ENCODE assay signal across 13 cellular contexts in the genomic region with DNA sequence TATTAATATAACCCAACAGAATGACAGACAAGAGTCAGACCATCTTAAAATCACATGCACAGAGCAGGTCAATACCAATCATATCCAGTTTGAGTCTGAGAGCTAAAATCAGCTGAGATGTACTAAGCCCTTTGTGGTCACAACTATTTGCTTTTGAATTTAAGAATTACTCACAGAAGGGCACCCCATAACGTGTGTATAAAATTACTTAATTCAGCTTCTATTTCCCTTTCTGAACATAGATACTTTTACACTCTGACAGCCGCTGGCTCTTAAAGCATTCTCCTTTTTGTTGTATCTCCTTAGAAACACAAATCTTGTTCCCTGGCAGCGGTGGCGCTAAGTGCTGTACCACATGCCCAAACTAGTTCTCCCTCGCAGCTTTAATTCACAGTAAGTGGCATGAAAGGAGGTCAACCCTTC. TPM values are rescaled to one million over a fixed set of nuclear protein-coding genes. Genes with fewer than 3 reads are reported as not detected.
A peak's percentile ranks its signal among the peaks of the same experiment; 100 is the strongest.
DNase-seq lines count a peak whose midpoint lies in the region; ATAC-seq and TF ChIP-seq lines count a peak whose summit lies in the region.
"Had no signal": no experiment of that assay in that cellular context is flagged by ENCODE, and none has a peak within 500 bp of the region (broad histone marks: within the 10 kb centered on the region; RNA-seq: fewer than 3 reads in every experiment).

No MANE protein-coding gene starts in this region.

- WGBS in stomach, 5 donors, result 70 to 79% (median 75%) methylated on average over 5 of the region's 5 CpGs

- H3K9me3 Mint-ChIP-seq in brain, result no peaks in the 10 kb centered on the region

- peak overlapping the region in 3 of 5 donors; percentile 19 to 47 (median 41) for H3K27ac ChIP-seq in stomach
- H3K27ac ChIP-seq: right lobe of liver, SK-N-MC, thoracic aorta had no signal

- no peaks in the 10 kb centered on the region for H3K27me3 ChIP-seq in stomach
- H3K27me3 ChIP-seq: right lobe of liver had no signal

- peak overlapping the region; percentile 17 to 90 (median 86) for H3K27ac Mint-ChIP-seq in brain
- H3K27ac Mint-ChIP-seq: effector memory CD8-positive, alpha-beta T cell had no signal

- H3K36me3 ChIP-seq in stomach, result no peaks in the 10 kb centered on the region
- H3K36me3 ChIP-seq: right lobe of liver, thoracic aorta had no signal

- no peak overlapping the region for H3K4me3 ChIP-seq in stomach
- H3K4me3 ChIP-seq: mucosa of descending colon, right lobe of liver, SK-N-MC, thoracic aorta had no signal

- H3K4me1 ChIP-seq in stomach, result peaks cover 0 to 20% (median 6%) of the 10 kb centered on the region in 4 donors

- no peak for TF ChIP-seq CTCF in brain (conservative IDR thresholded peaks at IDR 0.05)
- TF ChIP-seq CTCF in stomach (IDR thresholded peaks at IDR 0.05), result no peak

- DNase-seq in NCI-H187 (lab: John Stamatoyannopoulos, UW) (peak; percentile 77 to 84), inferior parietal cortex (ENCODE audit: extremely low spot score) (peak; percentile 58), stomach (no peak), NCI-H748 treated with DMSO at 0.1 percent for 48 hours (lab: John Stamatoyannopoulos, UW) (no peak)
- no peak for DNase-seq in NK-92 treated with Interleukin-12 subunit alpha and Interleukin-12 subunit beta, amount 100 ng/mL, for 24 hours (lab: John Stamatoyannopoulos, UW)
- DNase-seq: activated CD4-positive, CD25-positive, alpha-beta regulatory T cell; effector memory CD8-positive, alpha-beta T cell; mucosa of descending colon; right lobe of liver had no signal

- no peak for TF ChIP-seq EP300 in stomach (IDR thresholded peaks at IDR 0.05)

- H3K27me3 Mint-ChIP-seq in brain, result no peaks in the 10 kb centered on the region
- H3K27me3 Mint-ChIP-seq: effector memory CD8-positive, alpha-beta T cell had no signal

- no peak for TF ChIP-seq POLR2A in stomach (IDR thresholded peaks at IDR 0.05)

- ATAC-seq in HG03025 (IDR thresholded peaks at IDR 0.05; ENCODE audit: low FRiP score, unreplicated experiment), result no peak
- ATAC-seq: effector memory CD8-positive, alpha-beta T cell had no signal

- no peaks in the 10 kb centered on the region for H3K9me3 ChIP-seq in stomach
- H3K9me3 ChIP-seq: mucosa of descending colon, right lobe of liver, thoracic aorta had no signal

- H3K4me1 Mint-ChIP-seq in brain, result peaks cover 46% of the 10 kb centered on the region

- H3K36me3 Mint-ChIP-seq in brain, result no peaks in the 10 kb centered on the region

- intact Hi-C loops in stomach (cut with DNase I; ENCODE audit: low total_unique reads), result no loop called here

- peak overlapping the region in 3 of 5 experiments; percentile 29 to 79 (median 53) for H3K4me3 Mint-ChIP-seq in brain
- H3K4me3 Mint-ChIP-seq: effector memory CD8-positive, alpha-beta T cell had no signal

RNA-seq across cellular contexts. Expression of gene PPARGC1A, which starts 14.8 kb away (rescaled TPM):
- polyA plus RNA-seq in brain (ENCODE audit: insufficient read depth, low read depth, low replicate concordance), result 2.6 TPM
- 100 to 1,000 TPM in 1 of 5 donors, 10 to 100 TPM in 4; 11.0 to 230 (median 32.1) TPM for total RNA-seq in stomach
- polyA plus RNA-seq in stomach, result 1 to 10 TPM; 2.0 to 3.2 (median 2.9) TPM

Comparison
In these comparisons a context has a peak if more than half of its experiments do, and no peak if none do; other contexts are left out.
1. DNase-seq: peak in NCI-H187 (2 of 2) and inferior parietal cortex (single experiment); none in stomach (single experiment), NK-92 treated with Interleukin-12 subunit alpha and Interleukin-12 subunit beta, amount 100 ng/mL, for 24 hours (single experiment) and NCI-H748 treated with DMSO at 0.1 percent for 48 hours (single experiment).